ENCODE assay signal across 18 cellular contexts in genomic region chr19:55611300-55611982, GRCh38. TPM values are rescaled to one million over a fixed set of nuclear protein-coding genes. Genes with fewer than 3 reads are reported as not detected.
DNase-seq lines count a peak whose midpoint lies in the region; ATAC-seq lines count a peak whose summit lies in the region.
"Had no signal": no experiment of that assay in that cellular context is flagged by ENCODE, and none has a peak within 500 bp of the region (broad histone marks: within the 10 kb centered on the region; RNA-seq: fewer than 3 reads in every experiment).

No MANE protein-coding gene starts in this region.

- H3K27me3 Mint-ChIP-seq in activated T-cell treated with anti-CD3 and anti-CD28 coated beads, Interleukin-2, amount 50 U/mL, for 24 hours, result no peaks in the 10 kb centered on the region
- no peaks in the 10 kb centered on the region for H3K27me3 Mint-ChIP-seq in activated T-helper 17 cell treated with anti-CD3 and anti-CD28 coated beads, Interleukin-2, amount 50 U/mL, for 72 hours
- no peaks in the 10 kb centered on the region for H3K27me3 Mint-ChIP-seq in stimulated activated memory B cell treated with anti-CD40 and anti-IgM and Interleukin-4, amounts not matched to agents 10 μg/mL and 1 μg/mL and 100 μg/mL, for 72 hours
- H3K27me3 Mint-ChIP-seq: activated naive CD4-positive, alpha-beta T cell treated with anti-CD3 and anti-CD28 coated beads, Interleukin-2, amount 10 ng/mL, durations not matched to agents 7 days and 5 days; naive B cell had no signal

- no peak for DNase-seq in activated T-cell treated with anti-CD3 and anti-CD28 coated beads, Interleukin-2, amount 50 U/mL, for 24 hours
- DNase-seq in activated T-cell treated with anti-CD3 and anti-CD28 coated beads, Interleukin-2, amount 50 U/mL, for 48 hours, result no peak
- DNase-seq in left colon, result no peak
- DNase-seq in stimulated activated naive CD4-positive, alpha-beta T cell (lab: John Stamatoyannopoulos, UW), result no peak
- DNase-seq: activated CD4-positive, alpha-beta T cell treated with anti-CD3 and anti-CD28 coated beads for 48 hours; activated naive CD4-positive, alpha-beta T cell treated with anti-CD3 and anti-CD28 coated beads, Interleukin-2, amount 10 ng/mL, durations not matched to agents 7 days and 5 days; DMS 273 treated with DMSO at 0.1 percent for 48 hours; effector memory CD4-positive, alpha-beta T cell; HCEC 1CT; mesenchymal stem cell; naive B cell; NCI-H1105; NCI-H524 treated with DMSO at 0.1 percent for 48 hours had no signal

- H3K9me3 Mint-ChIP-seq in activated T-cell treated with anti-CD3 and anti-CD28 coated beads, Interleukin-2, amount 50 U/mL, for 24 hours, result no peaks in the 10 kb centered on the region
- H3K9me3 Mint-ChIP-seq in activated T-helper 17 cell treated with anti-CD3 and anti-CD28 coated beads, Interleukin-2, amount 50 U/mL, for 72 hours, result no peaks in the 10 kb centered on the region
- no peaks in the 10 kb centered on the region for H3K9me3 Mint-ChIP-seq in stimulated activated memory B cell treated with anti-CD40 and anti-IgM and Interleukin-4, amounts not matched to agents 10 μg/mL and 1 μg/mL and 100 μg/mL, for 72 hours
- H3K9me3 Mint-ChIP-seq: activated naive CD4-positive, alpha-beta T cell treated with anti-CD3 and anti-CD28 coated beads, Interleukin-2, amount 10 ng/mL, durations not matched to agents 7 days and 5 days; naive B cell had no signal

- peaks cover 51% of the 10 kb centered on the region for H3K4me1 Mint-ChIP-seq in activated T-cell treated with anti-CD3 and anti-CD28 coated beads, Interleukin-2, amount 50 U/mL, for 24 hours (ENCODE audit: low read depth)
- H3K4me1 Mint-ChIP-seq in activated T-helper 17 cell treated with anti-CD3 and anti-CD28 coated beads, Interleukin-2, amount 50 U/mL, for 72 hours, result peaks cover 35% of the 10 kb centered on the region
- H3K4me1 Mint-ChIP-seq in stimulated activated memory B cell treated with anti-CD40 and anti-IgM and Interleukin-4, amounts not matched to agents 10 μg/mL and 1 μg/mL and 100 μg/mL, for 72 hours, result peaks cover 59% of the 10 kb centered on the region

- peak overlapping the region; percentile 67 for H3K27ac Mint-ChIP-seq in activated T-cell treated with anti-CD3 and anti-CD28 coated beads, Interleukin-2, amount 50 U/mL, for 24 hours
- H3K27ac Mint-ChIP-seq in activated T-helper 17 cell treated with anti-CD3 and anti-CD28 coated beads, Interleukin-2, amount 50 U/mL, for 72 hours, result peak overlapping the region; percentile 65
- H3K27ac Mint-ChIP-seq in stimulated activated memory B cell treated with anti-CD40 and anti-IgM and Interleukin-4, amounts not matched to agents 10 μg/mL and 1 μg/mL and 100 μg/mL, for 72 hours, result peak overlapping the region; percentile 67
- H3K27ac Mint-ChIP-seq: activated naive CD4-positive, alpha-beta T cell treated with anti-CD3 and anti-CD28 coated beads, Interleukin-2, amount 10 ng/mL, durations not matched to agents 7 days and 5 days had no signal

- intact Hi-C loops in left colon (cut with DNase I, micrococcal nuclease), result no loop called here

- H3K36me3 Mint-ChIP-seq in activated T-cell treated with anti-CD3 and anti-CD28 coated beads, Interleukin-2, amount 50 U/mL, for 24 hours (ENCODE audit: low read depth), result peaks cover 73% of the 10 kb centered on the region
- peaks cover 46% of the 10 kb centered on the region for H3K36me3 Mint-ChIP-seq in activated T-helper 17 cell treated with anti-CD3 and anti-CD28 coated beads, Interleukin-2, amount 50 U/mL, for 72 hours (ENCODE audit: low read depth)
- peaks cover 54% of the 10 kb centered on the region for H3K36me3 Mint-ChIP-seq in stimulated activated memory B cell treated with anti-CD40 and anti-IgM and Interleukin-4, amounts not matched to agents 10 μg/mL and 1 μg/mL and 100 μg/mL, for 72 hours

- no peak for ATAC-seq in activated T-helper 17 cell treated with anti-CD3 and anti-CD28 coated beads, Interleukin-2, amount 50 U/mL, for 72 hours (replicated peaks)
- ATAC-seq in left colon, result peak; percentile 10
- no peak for ATAC-seq in stimulated activated memory B cell treated with anti-CD40 and anti-IgM and Interleukin-4, amounts not matched to agents 10 μg/mL and 1 μg/mL and 100 μg/mL, for 72 hours
- ATAC-seq in GM21381 (IDR thresholded peaks at IDR 0.05; ENCODE audit: unreplicated experiment), result no peak
- ATAC-seq in HG02623 (IDR thresholded peaks at IDR 0.05; ENCODE audit: unreplicated experiment), result no peak
- ATAC-seq: esophagus mucosa had no signal

- H3K4me3 Mint-ChIP-seq in activated T-cell treated with anti-CD3 and anti-CD28 coated beads, Interleukin-2, amount 50 U/mL, for 24 hours, result no peak overlapping the region
- H3K4me3 Mint-ChIP-seq in activated T-helper 17 cell treated with anti-CD3 and anti-CD28 coated beads, Interleukin-2, amount 50 U/mL, for 72 hours, result no peak overlapping the region
- peak overlapping the region; percentile 57 for H3K4me3 Mint-ChIP-seq in stimulated activated memory B cell treated with anti-CD40 and anti-IgM and Interleukin-4, amounts not matched to agents 10 μg/mL and 1 μg/mL and 100 μg/mL, for 72 hours
- H3K4me3 Mint-ChIP-seq: activated naive CD4-positive, alpha-beta T cell treated with anti-CD3 and anti-CD28 coated beads, Interleukin-2, amount 10 ng/mL, durations not matched to agents 7 days and 5 days had no signal

RNA-seq across cellular contexts. Expression of gene ZNF865, which starts 6.0 kb away (rescaled TPM):
- 10 to 100 TPM; 11.9 to 13.2 TPM for total RNA-seq in activated T-helper 17 cell treated with anti-CD3 and anti-CD28 coated beads, Interleukin-2, amount 50 U/mL, for 72 hours
- 10 to 100 TPM; 13.0 to 13.6 TPM for total RNA-seq in left colon

RNA-seq across cellular contexts. Expression of gene ZNF524, which starts 11.4 kb away (rescaled TPM):
- 10 to 100 TPM; 20.1 to 25.3 TPM for total RNA-seq in activated T-helper 17 cell treated with anti-CD3 and anti-CD28 coated beads, Interleukin-2, amount 50 U/mL, for 72 hours
- total RNA-seq in left colon, result 10 to 100 TPM; 26.6 to 36.4 TPM

RNA-seq across cellular contexts. Expression of gene FIZ1, which starts 12.1 kb away (rescaled TPM):
- 10 to 100 TPM in 1 of 2 donors, 1 to 10 TPM in 1; 8.7 to 12.9 TPM for total RNA-seq in activated T-helper 17 cell treated with anti-CD3 and anti-CD28 coated beads, Interleukin-2, amount 50 U/mL, for 72 hours
- total RNA-seq in left colon, result 10 to 100 TPM; 14.7 to 15.5 TPM

RNA-seq across cellular contexts. Expression of gene ZNF784, which starts 12.9 kb away (rescaled TPM):
- total RNA-seq in activated T-helper 17 cell treated with anti-CD3 and anti-CD28 coated beads, Interleukin-2, amount 50 U/mL, for 72 hours, result 1 to 10 TPM; 4.6 to 5.3 TPM
- total RNA-seq in left colon, result 10 to 100 TPM in 1 of 2 donors, 1 to 10 TPM in 1; 8.6 to 11.6 TPM

RNA-seq across cellular contexts. Expression of gene ZNF580, which starts 29.4 kb away (rescaled TPM):
- total RNA-seq in activated T-helper 17 cell treated with anti-CD3 and anti-CD28 coated beads, Interleukin-2, amount 50 U/mL, for 72 hours, result 10 to 100 TPM; 21.9 to 22.2 TPM
- total RNA-seq in left colon, result 10 to 100 TPM; 22.5 to 23.3 TPM
